ENCODE assay signal across 2 cellular contexts in genomic region chr2:48601349-48601748, GRCh38.
A peak's percentile ranks its signal among the peaks of the same experiment; 100 is the strongest.
TF ChIP-seq lines count a peak whose summit lies in the region.

No MANE protein-coding gene starts in this region.

TF ChIP-seq in A549, 52 proteins besides CTCF, POLR2A, EP300 and RAD21 (continued from another document):
- no peak for TF ChIP-seq REST (IDR thresholded peaks at IDR 0.05)

TF ChIP-seq in K562, 482 proteins besides CTCF, POLR2A, EP300 and RAD21 (continued from another document and continues in another):
- no peak for TF ChIP-seq PHF21A (IDR thresholded peaks at IDR 0.05; ENCODE audit: borderline replicate concordance, low read depth)
- TF ChIP-seq ZNF717 (CRISPR knock-in tag; IDR thresholded peaks at IDR 0.05) = no peak
- TF ChIP-seq TCF15 (CRISPR knock-in tag; IDR thresholded peaks at IDR 0.05) = no peak
- TF ChIP-seq ZNF212 (CRISPR knock-in tag; IDR thresholded peaks at IDR 0.05) = no peak
- no peak for TF ChIP-seq FOXK1 (CRISPR knock-in tag; IDR thresholded peaks at IDR 0.05; ENCODE audit: borderline replicate concordance)
- no peak for TF ChIP-seq ZNF592 (IDR thresholded peaks at IDR 0.05)
- TF ChIP-seq YY1 (IDR thresholded peaks at IDR 0.05; ENCODE audit: borderline replicate concordance in 1 of 3, control insufficient read depth in 1 of 3, extremely low read depth in 1 of 3, insufficient read depth in 3 of 3, insufficient read length in 1 of 3, insufficient replicate concordance in 2 of 3, low read depth in 1 of 3, low read length in 2 of 3) = peak in 1 of 3 experiments; percentile 13
- no peak for TF ChIP-seq ESRRB (CRISPR knock-in tag; IDR thresholded peaks at IDR 0.05; ENCODE audit: borderline replicate concordance)
- TF ChIP-seq E2F4 (CRISPR knock-in tag; IDR thresholded peaks at IDR 0.05; ENCODE audit: low read depth) = no peak
- TF ChIP-seq ZNF830 (CRISPR knock-in tag; IDR thresholded peaks at IDR 0.05) = no peak
- no peak for TF ChIP-seq ZKSCAN3 (CRISPR knock-in tag; IDR thresholded peaks at IDR 0.05)
- TF ChIP-seq CREB3L1 (IDR thresholded peaks at IDR 0.05; ENCODE audit: borderline replicate concordance, low read depth) = no peak
- no peak for TF ChIP-seq ZNF224 (CRISPR knock-in tag; IDR thresholded peaks at IDR 0.05)
- no peak for TF ChIP-seq MXI1 (IDR thresholded peaks at IDR 0.05; ENCODE audit: low read depth, low read length)
- no peak for TF ChIP-seq USF2 (CRISPR knock-in tag; IDR thresholded peaks at IDR 0.05)
- no peak for TF ChIP-seq SAFB (IDR thresholded peaks at IDR 0.05; ENCODE audit: borderline replicate concordance, low read depth, low read length)
- no peak for TF ChIP-seq NONO (IDR thresholded peaks at IDR 0.05; ENCODE audit: low read depth in 2 of 2, low read length in 1 of 2)
- no peak for TF ChIP-seq ZNF695 (CRISPR knock-in tag; IDR thresholded peaks at IDR 0.05)
- TF ChIP-seq IRF9 (tag; IDR thresholded peaks at IDR 0.05) = no peak
- TF ChIP-seq PTTG1 (tag; IDR thresholded peaks at IDR 0.05; ENCODE audit: low read depth) = no peak
- no peak for TF ChIP-seq BCLAF1 (IDR thresholded peaks at IDR 0.05; ENCODE audit: borderline replicate concordance in 1 of 2, control insufficient read depth in 1 of 2, low read depth in 2 of 2, low read length in 1 of 2)
- no peak for TF ChIP-seq NR2C1 (IDR thresholded peaks at IDR 0.05)
- no peak for TF ChIP-seq NR2C1 (tag; IDR thresholded peaks at IDR 0.05)
- no peak for TF ChIP-seq ZFP91 (CRISPR knock-in tag; IDR thresholded peaks at IDR 0.05)
- no peak for TF ChIP-seq YBX1 (IDR thresholded peaks at IDR 0.05)
- TF ChIP-seq HBP1 (CRISPR knock-in tag; IDR thresholded peaks at IDR 0.05) = no peak
- TF ChIP-seq RCOR1 (IDR thresholded peaks at IDR 0.05; ENCODE audit: borderline replicate concordance in 1 of 2, low read depth in 2 of 2, low read length in 2 of 2) = 0 out of 4 replicates have a peak, but pooled peaks of 1 of the 2 experiments have one; percentile 15
- TF ChIP-seq ELF2 (CRISPR knock-in tag; IDR thresholded peaks at IDR 0.05) = no peak
- TF ChIP-seq DIDO1 (tag; IDR thresholded peaks at IDR 0.05; ENCODE audit: low read depth) = no peak
- TF ChIP-seq CCNT2 (IDR thresholded peaks at IDR 0.05; ENCODE audit: borderline replicate concordance, extremely low read depth, insufficient read length, low read depth, low read length) = no peak
- TF ChIP-seq ARID2 (IDR thresholded peaks at IDR 0.05) = peak; percentile 56
- TF ChIP-seq ZNF518B (CRISPR knock-in tag; IDR thresholded peaks at IDR 0.05) = no peak
- TF ChIP-seq ZBTB11 (CRISPR knock-in tag; IDR thresholded peaks at IDR 0.05) = no peak
- no peak for TF ChIP-seq SMARCB1 (IDR thresholded peaks at IDR 0.05; ENCODE audit: insufficient read length, low read depth)
